In genomic region chr2:11677146-11678055, GRCh38 we compare ENCODE assay signal across 20 cellular contexts. TPM values are rescaled to one million over a fixed set of nuclear protein-coding genes. Genes with fewer than 3 reads are reported as not detected.
DNase-seq lines count a peak whose midpoint lies in the region; ATAC-seq and TF ChIP-seq lines count a peak whose summit lies in the region.
"Had no signal": no experiment of that assay in that cellular context is flagged by ENCODE, and none has a peak within 500 bp of the region (broad histone marks: within the 10 kb centered on the region; RNA-seq: fewer than 3 reads in every experiment).

No MANE protein-coding gene starts in this region.

- no peak overlapping the region for H3K9ac ChIP-seq in iPS-18a (ENCODE audit: low read length)
- H3K9ac ChIP-seq: GM23248 had no signal

- H3F3A ChIP-seq in GM23338 (replicated peaks; ENCODE audit: low read depth), result no peaks in the 10 kb centered on the region

- H3K4me1 ChIP-seq in GM23338 (ENCODE audit: insufficient read depth), result peaks cover 13% of the 10 kb centered on the region; the same call in 1 of the 2 replicates
- H3K4me1 ChIP-seq in iPS-18a (ENCODE audit: control insufficient read depth, low read depth, low read length), result peaks cover 21% of the 10 kb centered on the region
- H3K4me1 ChIP-seq: tibial artery had no signal

- H3K4me1 Mint-ChIP-seq in GM23338, result peaks cover 45% of the 10 kb centered on the region

- H3K27ac ChIP-seq in GM23338 (ENCODE audit: low read depth), result no peak overlapping the region
- no peak overlapping the region for H3K27ac ChIP-seq in iPS-18a (ENCODE audit: low read length)
- H3K27ac ChIP-seq: GM23248, tibial artery had no signal

- H3K9me3 ChIP-seq in iPS-18a (ENCODE audit: control insufficient read depth, low read depth, low read length), result no peaks in the 10 kb centered on the region

- DNase-seq in GM23338 (ENCODE audit: low spot score) (peak; percentile 60), cerebellar cortex (ENCODE audit: low spot score) (peak; percentile 62), putamen (ENCODE audit: low spot score) (peak; percentile 55), NCI-H1436 treated with DMSO at 0.1 percent for 48 hours (lab: John Stamatoyannopoulos, UW) (no peak), globus pallidus (ENCODE audit: low spot score) (no peak), hepatic stellate cell (ENCODE audit: low spot score) (no peak)
- DNase-seq in activated effector memory CD4-positive, alpha-beta T cell treated with Interleukin-2 at 50 U/mL for 16 hours, result no peak
- DNase-seq: activated naive CD8-positive, alpha-beta T cell treated with anti-CD3 and anti-CD28 coated beads for 36 hours; activated T-cell treated with anti-CD3 and anti-CD28 coated beads, Interleukin-2, amount 50 U/mL, for 4 hours; GF-D8; GM23248; NCI-H1436; NCI-H524 treated with DMSO at 0.1 percent for 48 hours; stimulated activated CD4-positive, alpha-beta T cell treated with anti-CD3 and anti-CD28 coated beads, Interleukin-4, amount 100 ng/mL, for 1 hour had no signal

- H4K20me1 ChIP-seq in GM23338 (replicated peaks; ENCODE audit: insufficient read depth), result no peaks in the 10 kb centered on the region; the same call in 1 of the 2 replicates

- no peaks in the 10 kb centered on the region for H3K9me3 Mint-ChIP-seq in GM23338
- H3K9me3 Mint-ChIP-seq: activated naive CD8-positive, alpha-beta T cell treated with anti-CD3 and anti-CD28 coated beads for 36 hours; activated T-cell treated with anti-CD3 and anti-CD28 coated beads, Interleukin-2, amount 50 U/mL, for 4 hours; neural crest cell had no signal

- H3K4me3 Mint-ChIP-seq in GM23338, result peak overlapping the region; percentile 25; the same call in 1 of the 3 replicates
- H3K4me3 Mint-ChIP-seq: activated naive CD8-positive, alpha-beta T cell treated with anti-CD3 and anti-CD28 coated beads for 36 hours; activated T-cell treated with anti-CD3 and anti-CD28 coated beads, Interleukin-2, amount 50 U/mL, for 4 hours; neural crest cell had no signal

- peaks cover 17% of the 10 kb centered on the region for H3K27me3 Mint-ChIP-seq in GM23338 (ENCODE audit: insufficient read depth, low read depth, poor library complexity)

- no peaks in the 10 kb centered on the region for H3K9me2 ChIP-seq in GM23338 (ENCODE audit: insufficient read depth)

- no peaks in the 10 kb centered on the region for H3K27me3 ChIP-seq in GM23338 (ENCODE audit: insufficient read depth)
- H3K27me3 ChIP-seq in iPS-18a (ENCODE audit: control insufficient read depth, insufficient read depth, low read length), result peaks cover 17% of the 10 kb centered on the region

- H3K4me2 ChIP-seq in GM23338, result 0 out of 2 replicates have a peak overlapping the region, but pooled peaks have one; percentile 20

- no peaks in the 10 kb centered on the region for H3K79me2 ChIP-seq in GM23338 (replicated peaks; ENCODE audit: insufficient read depth)

- H3K27ac Mint-ChIP-seq in GM23338, result no peak overlapping the region
- H3K27ac Mint-ChIP-seq: activated naive CD8-positive, alpha-beta T cell treated with anti-CD3 and anti-CD28 coated beads for 36 hours had no signal

- H3K36me3 ChIP-seq in GM23338 (ENCODE audit: insufficient read depth) (no peaks in the 10 kb centered on the region), iPS-18a (ENCODE audit: control insufficient read depth, low read depth, low read length) (no peaks in the 10 kb centered on the region)
- H3K36me3 ChIP-seq: tibial artery had no signal

- H3K4me3 ChIP-seq in GM23338, result no peak overlapping the region; the same call in 1 of the 2 replicates
- H3K4me3 ChIP-seq in iPS-18a (ENCODE audit: low read length), result peak overlapping the region; percentile 3
- H3K4me3 ChIP-seq: GM23248, tibial artery had no signal

- no peaks in the 10 kb centered on the region for H3K36me3 Mint-ChIP-seq in GM23338 (ENCODE audit: low read depth)
- H3K36me3 Mint-ChIP-seq: activated naive CD8-positive, alpha-beta T cell treated with anti-CD3 and anti-CD28 coated beads for 36 hours had no signal

- peak; percentile 69 for ATAC-seq in GM23338
- ATAC-seq: activated T-cell treated with anti-CD3 and anti-CD28 coated beads, Interleukin-2, amount 50 U/mL, for 4 hours had no signal

- H2AFZ ChIP-seq in GM23338, result peak overlapping the region; percentile 87
- H2AFZ ChIP-seq: GM23248 had no signal

- TF ChIP-seq CTCF in GM23338 (conservative IDR thresholded peaks at IDR 0.05; ENCODE audit: low read depth in 2 of 2), result no peak

TF ChIP-seq in GM23338, 12 proteins besides CTCF, POLR2A, EP300 and RAD21:
- TF ChIP-seq POLR2AphosphoS5 (IDR thresholded peaks at IDR 0.05; ENCODE audit: low read depth), result no peak

RNA-seq across cellular contexts. Expression of gene NTSR2, which starts 7.4 kb away (rescaled TPM):
- total RNA-seq in GM23338 (2014; rRNA removed; shearing (Covaris generic)), result 0.10 TPM in 1 of 2 replicates, not detected in the other
- polyA plus RNA-seq in GM23338 (2016; fragmentation: Nextera tagmentation; extraction: Ambion mirVana), result 0.17 TPM in 1 of 2 replicates, not detected in the other
- total RNA-seq: activated naive CD8-positive, alpha-beta T cell treated with anti-CD3 and anti-CD28 coated beads for 36 hours; activated T-cell treated with anti-CD3 and anti-CD28 coated beads, Interleukin-2, amount 50 U/mL, for 4 hours; bronchial epithelial cell; GM23248; HT-29; neural crest cell; SK-MEL-5 had no signal
- polyA plus RNA-seq: GM23248 had no signal

Comparison
In these comparisons a context has a peak if more than half of its experiments do, and no peak if none do; other contexts are left out.
1. DNase-seq: peak in GM23338 (single experiment), cerebellar cortex (single experiment) and putamen (single experiment); none in NCI-H1436 treated with DMSO at 0.1 percent for 48 hours (single experiment), globus pallidus (single experiment), hepatic stellate cell (single experiment) and activated effector memory CD4-positive, alpha-beta T cell treated with Interleukin-2 at 50 U/mL for 16 hours (single experiment).